Comparison of ENCODE assay signal across 1 cellular context in genomic region chrX:129653985-129654651, GRCh38.
TF ChIP-seq lines count a peak whose summit lies in the region.

No MANE protein-coding gene starts in this region.

TF ChIP-seq in SK-N-SH treated with all-trans-retinoic acid at 6 μM for 48 hours, 23 proteins besides CTCF, POLR2A, EP300 and RAD21 (continued from another document):
- no peak for TF ChIP-seq PATZ1 (CRISPR knock-in tag; IDR thresholded peaks at IDR 0.05; ENCODE audit: borderline replicate concordance)
- TF ChIP-seq POU6F1 (CRISPR knock-in tag; IDR thresholded peaks at IDR 0.05; ENCODE audit: borderline replicate concordance, low read depth), result no peak
- no peak for TF ChIP-seq ZFP30 (CRISPR knock-in tag; IDR thresholded peaks at IDR 0.05)
- no peak for TF ChIP-seq ZC3H10 (CRISPR knock-in tag; IDR thresholded peaks at IDR 0.05)
- no peak for TF ChIP-seq GLIS3 (CRISPR knock-in tag; IDR thresholded peaks at IDR 0.05)
- TF ChIP-seq TOX (CRISPR knock-in tag; IDR thresholded peaks at IDR 0.05; ENCODE audit: borderline replicate concordance), result no peak
- TF ChIP-seq ZNF8 (CRISPR knock-in tag; IDR thresholded peaks at IDR 0.05), result no peak
- no peak for TF ChIP-seq ARNTL (CRISPR knock-in tag; IDR thresholded peaks at IDR 0.05; ENCODE audit: borderline replicate concordance, low read depth)
- TF ChIP-seq ZFP3 (CRISPR knock-in tag; IDR thresholded peaks at IDR 0.05), result no peak
- TF ChIP-seq ESRRG (CRISPR knock-in tag; IDR thresholded peaks at IDR 0.05), result no peak
- TF ChIP-seq TSHZ2 (CRISPR knock-in tag; IDR thresholded peaks at IDR 0.05), result no peak
- no peak for TF ChIP-seq SNAI2 (CRISPR knock-in tag; IDR thresholded peaks at IDR 0.05)
- no peak for TF ChIP-seq PPARA (CRISPR knock-in tag; IDR thresholded peaks at IDR 0.05; ENCODE audit: borderline replicate concordance)
- TF ChIP-seq ZNF70 (CRISPR knock-in tag; IDR thresholded peaks at IDR 0.05), result no peak
- no peak for TF ChIP-seq RARB (CRISPR knock-in tag; IDR thresholded peaks at IDR 0.05)
